Comparison of ENCODE assay signal across 21 cellular contexts in genomic region chr12:38998887-38999482, GRCh38.
DNase-seq lines count a peak whose midpoint lies in the region; ATAC-seq and TF ChIP-seq lines count a peak whose summit lies in the region.
"Had no signal": no experiment of that assay in that cellular context is flagged by ENCODE, and none has a peak within 500 bp of the region (broad histone marks: within the 10 kb centered on the region; RNA-seq: fewer than 3 reads in every experiment).

No MANE protein-coding gene starts in this region.

- H3K9me3 ChIP-seq in gastrocnemius medialis: no peaks in the 10 kb centered on the region
- H3K9me3 ChIP-seq: Peyer's patch, SJCRH30 had no signal

- no peak overlapping the region for H3K27ac ChIP-seq in gastrocnemius medialis
- H3K27ac ChIP-seq: 22Rv1, Peyer's patch, SJCRH30 had no signal

- no peak for ATAC-seq in SK-N-SH treated with all-trans-retinoic acid at 6 μM for 48 hours
- peak; percentile 64 for ATAC-seq in left colon
- no peak for ATAC-seq in gastrocnemius medialis
- ATAC-seq: CD8-positive, alpha-beta T cell had no signal

- no peaks in the 10 kb centered on the region for H3K27me3 ChIP-seq in gastrocnemius medialis
- H3K27me3 ChIP-seq: Peyer's patch, SJCRH30 had no signal

- no peaks in the 10 kb centered on the region for H3K36me3 ChIP-seq in gastrocnemius medialis
- H3K36me3 ChIP-seq: Peyer's patch, SJCRH30 had no signal

- no peak for TF ChIP-seq POLR2A in gastrocnemius medialis (IDR thresholded peaks at IDR 0.05)

- no peak overlapping the region for H3K4me3 ChIP-seq in gastrocnemius medialis
- H3K4me3 ChIP-seq: Peyer's patch, SJCRH30 had no signal

- TF ChIP-seq CTCF in gastrocnemius medialis (IDR thresholded peaks at IDR 0.05 in 4 of 5, conservative IDR thresholded peaks at IDR 0.05 in 1 of 5) (no peak), GM10248 (IDR thresholded peaks at IDR 0.05; ENCODE audit: control extremely low read depth, extremely low read depth, low read depth, missing control alignments) (no peak)

- POLR2A ChIA-PET in HEK293T (lab: Yijun Ruan, JAX) (no interaction called here), GM10248 (lab: Yijun Ruan, JAX) (no interaction called here)

- intact Hi-C loops in left colon (cut with DNase I, micrococcal nuclease): no loop called here
- intact Hi-C loops in gastrocnemius medialis (cut with DNase I; ENCODE audit: low total_unique reads): no loop called here

- CTCF ChIA-PET in HEK293T (lab: Yijun Ruan, JAX) (no interaction called here), GM10248 (lab: Yijun Ruan, JAX) (no interaction called here)

- in situ Hi-C loops in gastrocnemius medialis (cut with MboI; ENCODE audit: low sequenced_read_pairs in 4 of 4): no loop called here

- H3K4me1 ChIP-seq in gastrocnemius medialis: no peaks in the 10 kb centered on the region
- H3K4me1 ChIP-seq: Peyer's patch, SJCRH30 had no signal

- DNase-seq in NCI-H1417 (lab: John Stamatoyannopoulos, UW) (peak in 2 of 3 experiments; percentile 22 to 52), NCI-H1417 treated with DMSO at 0.1 percent for 48 hours (lab: John Stamatoyannopoulos, UW) (no peak), HEK293T (ENCODE audit: extremely low spot score) (peak; percentile 13), left colon (no peak), gastrocnemius medialis (no peak), GM10248 (ENCODE audit: extremely low spot score) (no peak)
- no peak for DNase-seq in activated CD8-positive, alpha-beta memory T cell treated with anti-CD3 and anti-CD28 coated beads, Interleukin-2, amount 50 U/mL, for 4 hours
- DNase-seq: AML-193; C1 segment of cervical spinal cord; CD8-positive, alpha-beta T cell; DMS53; GDM1; HFFc6; Kasumi-1; NCI-H1436 treated with DMSO at 0.1 percent for 48 hours; NCI-H2029 treated with DMSO at 0.1 percent for 48 hours; NCI-H510A; Peyer's patch; SJCRH30 had no signal

TF ChIP-seq in HEK293T, 16 proteins besides CTCF, POLR2A, EP300 and RAD21:
- no peak for TF ChIP-seq FOXK2 (IDR thresholded peaks at IDR 0.05)
- peak; percentile 26; the same call in 1 of the 2 replicates for TF ChIP-seq PKNOX1 (IDR thresholded peaks at IDR 0.05)
TF ChIP-seq in HEK293T: peak in this region for 1.

TF ChIP-seq in SK-N-SH treated with all-trans-retinoic acid at 6 μM for 48 hours, 23 proteins besides CTCF, POLR2A, EP300 and RAD21:
- TF ChIP-seq BACH2 (CRISPR knock-in tag; IDR thresholded peaks at IDR 0.05; ENCODE audit: borderline replicate concordance): no peak
- no peak for TF ChIP-seq CREB5 (CRISPR knock-in tag; IDR thresholded peaks at IDR 0.05; ENCODE audit: low read depth)
- 0 out of 2 replicates have a peak, but pooled peaks have one; percentile 8 for TF ChIP-seq ISL1 (CRISPR knock-in tag; IDR thresholded peaks at IDR 0.05)

Comparison
In these comparisons a context has a peak if more than half of its experiments do, and no peak if none do; other contexts are left out.
1. DNase-seq: peak in NCI-H1417 (2 of 3) and HEK293T (single experiment); none in NCI-H1417 treated with DMSO at 0.1 percent for 48 hours (single experiment), left colon (0 of 2), gastrocnemius medialis (0 of 2), GM10248 (single experiment) and activated CD8-positive, alpha-beta memory T cell treated with anti-CD3 and anti-CD28 coated beads, Interleukin-2, amount 50 U/mL, for 4 hours (single experiment).